In genomic region chr12:130826151-130826801, GRCh38 we compare ENCODE assay signal across 8 cellular contexts. TPM values are rescaled to one million over a fixed set of nuclear protein-coding genes. Genes with fewer than 3 reads are reported as not detected.
DNase-seq lines count a peak whose midpoint lies in the region; ATAC-seq and TF ChIP-seq lines count a peak whose summit lies in the region.

No MANE protein-coding gene starts in this region.

- H3K9me3 ChIP-seq in NT2/D1 (ENCODE audit: insufficient read depth, low read length) = no peaks in the 10 kb centered on the region
- H3K9me3 ChIP-seq in psoas muscle = no peaks in the 10 kb centered on the region

- no peak overlapping the region for H3K9ac ChIP-seq in NT2/D1 (ENCODE audit: insufficient read length, low read depth)

- intact Hi-C loops in psoas muscle (cut with DNase I) = no loop called here

- H3K27ac ChIP-seq in psoas muscle = no peak overlapping the region

- no peaks in the 10 kb centered on the region for H3K27me3 Mint-ChIP-seq in activated T-cell treated with anti-CD3 and anti-CD28 coated beads, Interleukin-2, amount 50 U/mL, for 4 hours (ENCODE audit: low read depth)

- TF ChIP-seq CTCF in GM12873 (IDR thresholded peaks at IDR 0.05; ENCODE audit: insufficient read depth, low read depth, low read length, missing control alignments) (peak; percentile 72), fibroblast of villous mesenchyme (IDR thresholded peaks at IDR 0.05; ENCODE audit: insufficient read depth, low read depth, low read length) (peak; percentile 72), psoas muscle (IDR thresholded peaks at IDR 0.05) (peak; percentile 47)

- peaks cover 7% of the 10 kb centered on the region for H3K4me1 ChIP-seq in NT2/D1 (ENCODE audit: insufficient read depth, insufficient read length)
- H3K4me1 ChIP-seq in psoas muscle = no peaks in the 10 kb centered on the region

- no peak overlapping the region for H3K4me3 Mint-ChIP-seq in activated T-cell treated with anti-CD3 and anti-CD28 coated beads, Interleukin-2, amount 50 U/mL, for 4 hours

- H3K9me3 Mint-ChIP-seq in activated T-cell treated with anti-CD3 and anti-CD28 coated beads, Interleukin-2, amount 50 U/mL, for 4 hours = no peaks in the 10 kb centered on the region

- H3K36me3 ChIP-seq in NT2/D1 (ENCODE audit: insufficient read depth, insufficient read length, low read length) (peaks cover 39% of the 10 kb centered on the region), psoas muscle (ENCODE audit: insufficient read depth in 1 of 2, low read depth in 1 of 2) (no peaks in the 10 kb centered on the region)

- WGBS in psoas muscle, 3 donors = 75 to 77% (median 76%) methylated on average over 21 of the region's 21 CpGs

- H3K27me3 ChIP-seq in NT2/D1 (ENCODE audit: insufficient read depth, insufficient read length) (no peaks in the 10 kb centered on the region), psoas muscle (ENCODE audit: insufficient read depth in 3 of 3, low read length in 2 of 3) (no peaks in the 10 kb centered on the region)

- H3K36me3 Mint-ChIP-seq in activated T-cell treated with anti-CD3 and anti-CD28 coated beads, Interleukin-2, amount 50 U/mL, for 4 hours (ENCODE audit: insufficient read depth) = peaks cover 4% of the 10 kb centered on the region

- DNase-seq in NT2/D1 (ENCODE audit: low read depth, low spot score) (peak; percentile 73), fibroblast of villous mesenchyme (ENCODE audit: low read depth) (peak; percentile 70), psoas muscle (peak; percentile 40 to 64)
- DNase-seq in activated T-cell treated with anti-CD3 and anti-CD28 coated beads, Interleukin-2, amount 50 U/mL, for 4 hours = peak; percentile 77

- no peak overlapping the region for H3K4me3 ChIP-seq in NT2/D1 (ENCODE audit: insufficient read length, low read depth)
- H3K4me3 ChIP-seq in fibroblast of villous mesenchyme (ENCODE audit: low read depth, low read length) = no peak overlapping the region
- H3K4me3 ChIP-seq in psoas muscle = no peak overlapping the region

- ATAC-seq in activated T-cell treated with anti-CD3 and anti-CD28 coated beads, Interleukin-2, amount 50 U/mL, for 4 hours = peak; percentile 96 to 98
- ATAC-seq in psoas muscle = peak in 3 of 4 donors; percentile 52 to 59 (median 53)
- no peak for ATAC-seq in GM19452 (IDR thresholded peaks at IDR 0.05; ENCODE audit: unreplicated experiment)
- ATAC-seq in GM18907 (IDR thresholded peaks at IDR 0.05; ENCODE audit: unreplicated experiment) = no peak
- ATAC-seq in GM19324 (IDR thresholded peaks at IDR 0.05; ENCODE audit: low FRiP score, unreplicated experiment) = no peak

- peaks cover 8% of the 10 kb centered on the region for H3K4me1 Mint-ChIP-seq in activated T-cell treated with anti-CD3 and anti-CD28 coated beads, Interleukin-2, amount 50 U/mL, for 4 hours (ENCODE audit: low read depth)

RNA-seq across cellular contexts. Expression of gene STX2, which starts 12.8 kb away (rescaled TPM):
- 10 to 100 TPM; 12.2 to 13.4 (median 12.7) TPM for total RNA-seq in activated T-cell treated with anti-CD3 and anti-CD28 coated beads, Interleukin-2, amount 50 U/mL, for 4 hours
- total RNA-seq in fibroblast of villous mesenchyme (41.9 and 58.3 TPM in 2 replicates), psoas muscle (1 to 10 TPM; 5.5 to 7.2 (median 6.2) TPM)
- 10 to 100 TPM in 1 of 3 donors, 1 to 10 TPM in 2; 5.4 to 11.3 (median 8.4) TPM for polyA plus RNA-seq in psoas muscle

RNA-seq across cellular contexts. Expression of gene RAN, which starts 45.6 kb away (rescaled TPM):
- total RNA-seq in activated T-cell treated with anti-CD3 and anti-CD28 coated beads, Interleukin-2, amount 50 U/mL, for 4 hours = 1,000 to 10,000 TPM; 2,485 to 2,586 (median 2,511) TPM
- total RNA-seq in fibroblast of villous mesenchyme (514 and 614 TPM in 2 replicates), psoas muscle (100 to 1,000 TPM; 338 to 721 (median 445) TPM)
- polyA plus RNA-seq in psoas muscle = 1,000 to 10,000 TPM in 1 of 3 donors, 100 to 1,000 TPM in 2; 302 to 1,341 (median 369) TPM

Comparison
In these comparisons a context has a peak if more than half of its experiments do, and no peak if none do; other contexts are left out.
1. ATAC-seq: peak in activated T-cell treated with anti-CD3 and anti-CD28 coated beads, Interleukin-2, amount 50 U/mL, for 4 hours (2 of 2) and psoas muscle (3 of 4); none in GM19452 (single experiment), GM18907 (single experiment) and GM19324 (single experiment).
2. Peak in every context shown above with its lines, with median percentiles within 50 percentile points of each other: CTCF ChIP-seq and DNase-seq.